ENCODE assay signal across 8 cellular contexts in genomic region chr17:35406568-35406967, GRCh38. TPM values are rescaled to one million over a fixed set of nuclear protein-coding genes. Genes with fewer than 3 reads are reported as not detected.
"Had no signal": no experiment of that assay in that cellular context is flagged by ENCODE, and none has a peak within 500 bp of the region (broad histone marks: within the 10 kb centered on the region; RNA-seq: fewer than 3 reads in every experiment).

No MANE protein-coding gene starts in this region.

- FAIRE-seq: GM12878, GM12891, GM12892, GM18507, GM19239 had no signal

- H3K4me3 ChIP-seq: GM12878 had no signal

- ATAC-seq: GM12878 had no signal

- DNase-seq: GDM1, GF-D8 had no signal

RNA-seq across cellular contexts. Expression of gene SLFN11, which starts 33.1 kb away (rescaled TPM):
- total RNA-seq: G401 had no signal
